ENCODE assay signal across 16 cellular contexts in the genomic region with DNA sequence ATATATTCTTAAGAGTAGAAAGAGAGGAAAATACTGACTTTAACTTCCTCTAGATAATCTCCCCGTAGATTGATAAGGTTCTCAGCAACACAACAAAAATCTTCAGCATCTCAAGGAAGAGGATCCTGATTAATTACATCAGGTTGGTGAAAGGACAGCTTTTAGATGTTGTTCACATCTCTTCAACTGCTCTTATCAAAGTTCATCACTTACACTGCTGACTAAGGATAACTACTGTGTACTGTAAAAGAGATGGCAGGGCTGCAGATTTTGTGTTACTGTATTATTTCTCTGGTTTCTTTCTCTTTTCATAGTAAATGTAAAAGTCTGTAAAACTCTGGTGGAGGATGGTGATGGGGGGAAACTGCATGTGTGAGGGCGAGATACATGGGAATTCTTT.
DNase-seq lines count a peak whose midpoint lies in the region; ATAC-seq and TF ChIP-seq lines count a peak whose summit lies in the region.
"Had no signal": no experiment of that assay in that cellular context is flagged by ENCODE, and none has a peak within 500 bp of the region (broad histone marks: within the 10 kb centered on the region; RNA-seq: fewer than 3 reads in every experiment).

No MANE protein-coding gene starts in this region.

- ATAC-seq in GM23338, result no peak
- ATAC-seq: HepG2 had no signal

- no peak overlapping the region for H2AFZ ChIP-seq in GM23338
- peak overlapping the region; percentile 57 for H2AFZ ChIP-seq in OCI-LY1 (ENCODE audit: low read length)
- H2AFZ ChIP-seq: GM23248 had no signal

- TF ChIP-seq CTCF in GM23338 (conservative IDR thresholded peaks at IDR 0.05; ENCODE audit: low read depth in 2 of 2) (no peak), OCI-LY1 (IDR thresholded peaks at IDR 0.05; ENCODE audit: low read length) (no peak), dorsolateral prefrontal cortex (IDR thresholded peaks at IDR 0.05 in 54 of 56, conservative IDR thresholded peaks at IDR 0.05 in 2 of 56; ENCODE audit: low read depth in 1 of 56, partially characterized antibody in 56 of 56) (no peak), ascending aorta (IDR thresholded peaks at IDR 0.05) (no peak), chondrocyte (IDR thresholded peaks at IDR 0.05) (no peak)

- H3K27me3 ChIP-seq in GM23338 (ENCODE audit: insufficient read depth), result no peaks in the 10 kb centered on the region
- no peaks in the 10 kb centered on the region for H3K27me3 ChIP-seq in OCI-LY1 (ENCODE audit: insufficient read depth, low read length)
- H3K27me3 ChIP-seq in dorsolateral prefrontal cortex, result no peaks in the 10 kb centered on the region
- no peaks in the 10 kb centered on the region for H3K27me3 ChIP-seq in ascending aorta
- H3K27me3 ChIP-seq: BLaER1 treated with 17β-estradiol and CSF1 and Interleukin-3, amounts not matched to agents 10 nM and 100 nM had no signal

- peak overlapping the region; percentile 10; the same call in 1 of the 2 replicates for H3K27ac Mint-ChIP-seq in GM23338
- H3K27ac Mint-ChIP-seq in chondrocyte (ENCODE audit: unreplicated experiment), result no peak overlapping the region
- H3K27ac Mint-ChIP-seq: B cell; CD8-positive, alpha-beta memory T cell; IgD-negative memory B cell had no signal

- H4K20me1 ChIP-seq in GM23338 (replicated peaks; ENCODE audit: insufficient read depth), result no peaks in the 10 kb centered on the region
- no peaks in the 10 kb centered on the region for H4K20me1 ChIP-seq in OCI-LY1 (ENCODE audit: insufficient read depth, low read length)
- H4K20me1 ChIP-seq: BLaER1 treated with 17β-estradiol and CSF1 and Interleukin-3, amounts not matched to agents 10 nM and 100 nM had no signal

- H3K4me2 ChIP-seq in GM23338 (no peak overlapping the region), OCI-LY1 (ENCODE audit: low read length) (no peak overlapping the region)
- H3K4me2 ChIP-seq: BLaER1 treated with 17β-estradiol and CSF1 and Interleukin-3, amounts not matched to agents 10 nM and 100 nM had no signal

- H3K79me2 ChIP-seq in GM23338 (replicated peaks; ENCODE audit: insufficient read depth) (no peaks in the 10 kb centered on the region), OCI-LY1 (ENCODE audit: insufficient read depth, low read length) (no peaks in the 10 kb centered on the region)

- H3K9me3 ChIP-seq in OCI-LY1 (ENCODE audit: low read length) (0 out of 2 replicates have a peak, but pooled peaks cover 10% of the 10 kb centered on the region), ascending aorta (no peaks in the 10 kb centered on the region)
- H3K9me3 ChIP-seq: BLaER1 treated with 17β-estradiol and CSF1 and Interleukin-3, amounts not matched to agents 10 nM and 100 nM had no signal

- H3K9me2 ChIP-seq in GM23338 (ENCODE audit: insufficient read depth) (no peaks in the 10 kb centered on the region), OCI-LY1 (ENCODE audit: low read depth, low read length) (no peaks in the 10 kb centered on the region)

- peaks cover 4% of the 10 kb centered on the region; the same call in 1 of the 3 replicates for H3K4me1 Mint-ChIP-seq in GM23338
- H3K4me1 Mint-ChIP-seq in chondrocyte (ENCODE audit: low read depth), result peaks cover 16% of the 10 kb centered on the region
- H3K4me1 Mint-ChIP-seq: B cell; CD8-positive, alpha-beta memory T cell; IgD-negative memory B cell had no signal

- H3K9ac ChIP-seq in OCI-LY1 (ENCODE audit: low read length), result no peak overlapping the region
- H3K9ac ChIP-seq: BLaER1 treated with 17β-estradiol and CSF1 and Interleukin-3, amounts not matched to agents 10 nM and 100 nM; GM23248 had no signal

- intact Hi-C loops in dorsolateral prefrontal cortex (cut with DNase I), result no loop called here
- intact Hi-C loops in ascending aorta (cut with DNase I), result no loop called here

- no peak overlapping the region for H3K27ac ChIP-seq in GM23338 (ENCODE audit: low read depth)
- H3K27ac ChIP-seq in OCI-LY1 (ENCODE audit: low read depth, low read length, poor library complexity, severe bottlenecking), result no peak overlapping the region
- peak overlapping the region in 47 of 59 donors; percentile 5 to 99 (median 93) for H3K27ac ChIP-seq in dorsolateral prefrontal cortex
- no peak overlapping the region for H3K27ac ChIP-seq in ascending aorta
- H3K27ac ChIP-seq: BLaER1 treated with 17β-estradiol and CSF1 and Interleukin-3, amounts not matched to agents 10 nM and 100 nM; GM23248 had no signal

- H3K9me3 Mint-ChIP-seq in GM23338 (no peaks in the 10 kb centered on the region), chondrocyte (ENCODE audit: low read depth) (no peaks in the 10 kb centered on the region)

- H3K4me1 ChIP-seq in GM23338 (ENCODE audit: insufficient read depth) (no peaks in the 10 kb centered on the region), OCI-LY1 (ENCODE audit: insufficient read depth, low read length, severe bottlenecking) (peaks cover 19% of the 10 kb centered on the region), ascending aorta (no peaks in the 10 kb centered on the region)

- H3K4me3 Mint-ChIP-seq in GM23338 (no peak overlapping the region), chondrocyte (ENCODE audit: unreplicated experiment) (no peak overlapping the region)
- H3K4me3 Mint-ChIP-seq: B cell; CD8-positive, alpha-beta memory T cell; IgD-negative memory B cell had no signal

- H3K27me3 Mint-ChIP-seq in GM23338 (ENCODE audit: insufficient read depth, low read depth, poor library complexity) (peaks cover 2% of the 10 kb centered on the region), chondrocyte (ENCODE audit: low read depth) (no peaks in the 10 kb centered on the region)
- H3K27me3 Mint-ChIP-seq: B cell; CD8-positive, alpha-beta memory T cell; IgD-negative memory B cell had no signal

- no peak for DNase-seq in GM23338 (ENCODE audit: low spot score)
- DNase-seq in dorsolateral prefrontal cortex, result no peak
- DNase-seq in glomerular visceral epithelial cell (ENCODE audit: extremely low spot score), result no peak
- DNase-seq in ascending aorta (ENCODE audit: low spot score in 2 of 2), result no peak
- no peak for DNase-seq in chondrocyte (ENCODE audit: low spot score)
- no peak for DNase-seq in inferior parietal cortex (ENCODE audit: extremely low spot score)
- DNase-seq: 8988T; CD8-positive, alpha-beta memory T cell; COR-L47; GM23248; HCEC 1CT had no signal

- no peaks in the 10 kb centered on the region for H3F3A ChIP-seq in GM23338 (replicated peaks; ENCODE audit: low read depth)
- no peaks in the 10 kb centered on the region for H3F3A ChIP-seq in OCI-LY1 (ENCODE audit: insufficient read depth, low read length)

- H3K4me3 ChIP-seq in GM23338, result no peak overlapping the region
- H3K4me3 ChIP-seq in OCI-LY1 (ENCODE audit: low read depth, low read length, poor library complexity, severe bottlenecking), result no peak overlapping the region
- H3K4me3 ChIP-seq in dorsolateral prefrontal cortex, result peak overlapping the region in 1 of 59 donors; percentile 12
- no peak overlapping the region for H3K4me3 ChIP-seq in ascending aorta
- H3K4me3 ChIP-seq: BLaER1 treated with 17β-estradiol and CSF1 and Interleukin-3, amounts not matched to agents 10 nM and 100 nM; GM23248 had no signal

- H3K36me3 Mint-ChIP-seq in GM23338 (ENCODE audit: low read depth) (no peaks in the 10 kb centered on the region), chondrocyte (ENCODE audit: low read depth) (no peaks in the 10 kb centered on the region)
- H3K36me3 Mint-ChIP-seq: CD8-positive, alpha-beta memory T cell; IgD-negative memory B cell had no signal

- H3K36me3 ChIP-seq in GM23338 (ENCODE audit: insufficient read depth), result no peaks in the 10 kb centered on the region
- H3K36me3 ChIP-seq in OCI-LY1 (ENCODE audit: insufficient read depth, low read length), result 0 out of 2 replicates have a peak, but pooled peaks cover 4% of the 10 kb centered on the region
- no peaks in the 10 kb centered on the region for H3K36me3 ChIP-seq in ascending aorta
- H3K36me3 ChIP-seq: BLaER1 treated with 17β-estradiol and CSF1 and Interleukin-3, amounts not matched to agents 10 nM and 100 nM had no signal

TF ChIP-seq in GM23338, 12 proteins besides CTCF, POLR2A, EP300 and RAD21 (continues in another document):
- TF ChIP-seq EZH2phosphoT487 (IDR thresholded peaks at IDR 0.05; ENCODE audit: unreplicated experiment), result no peak
- no peak for TF ChIP-seq ZNF114 (CRISPR knock-in tag; IDR thresholded peaks at IDR 0.05)
- TF ChIP-seq, protein P1, sequence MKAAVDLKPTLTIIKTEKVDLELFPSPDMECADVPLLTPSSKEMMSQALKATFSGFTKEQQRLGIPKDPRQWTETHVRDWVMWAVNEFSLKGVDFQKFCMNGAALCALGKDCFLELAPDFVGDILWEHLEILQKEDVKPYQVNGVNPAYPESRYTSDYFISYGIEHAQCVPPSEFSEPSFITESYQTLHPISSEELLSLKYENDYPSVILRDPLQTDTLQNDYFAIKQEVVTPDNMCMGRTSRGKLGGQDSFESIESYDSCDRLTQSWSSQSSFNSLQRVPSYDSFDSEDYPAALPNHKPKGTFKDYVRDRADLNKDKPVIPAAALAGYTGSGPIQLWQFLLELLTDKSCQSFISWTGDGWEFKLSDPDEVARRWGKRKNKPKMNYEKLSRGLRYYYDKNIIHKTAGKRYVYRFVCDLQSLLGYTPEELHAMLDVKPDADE (IDR thresholded peaks at IDR 0.05), result no peak
- TF ChIP-seq CREB1 (CRISPR knock-in tag; IDR thresholded peaks at IDR 0.05; ENCODE audit: low read depth), result no peak
- TF ChIP-seq NANOG (IDR thresholded peaks at IDR 0.05; ENCODE audit: borderline replicate concordance), result no peak
- TF ChIP-seq POLR2AphosphoS5 (IDR thresholded peaks at IDR 0.05; ENCODE audit: low read depth), result no peak
- TF ChIP-seq ZNF331 (CRISPR knock-in tag; IDR thresholded peaks at IDR 0.05; ENCODE audit: low read depth), result no peak

Comparison
In these comparisons a context has a peak if more than half of its experiments do, and no peak if none do; other contexts are left out.
1. H3K27ac ChIP-seq: peak in dorsolateral prefrontal cortex (47 of 59); none in GM23338 (single experiment), OCI-LY1 (single experiment) and ascending aorta (0 of 2).